9 cellular contexts compared by ENCODE assay signal in the genomic region with DNA sequence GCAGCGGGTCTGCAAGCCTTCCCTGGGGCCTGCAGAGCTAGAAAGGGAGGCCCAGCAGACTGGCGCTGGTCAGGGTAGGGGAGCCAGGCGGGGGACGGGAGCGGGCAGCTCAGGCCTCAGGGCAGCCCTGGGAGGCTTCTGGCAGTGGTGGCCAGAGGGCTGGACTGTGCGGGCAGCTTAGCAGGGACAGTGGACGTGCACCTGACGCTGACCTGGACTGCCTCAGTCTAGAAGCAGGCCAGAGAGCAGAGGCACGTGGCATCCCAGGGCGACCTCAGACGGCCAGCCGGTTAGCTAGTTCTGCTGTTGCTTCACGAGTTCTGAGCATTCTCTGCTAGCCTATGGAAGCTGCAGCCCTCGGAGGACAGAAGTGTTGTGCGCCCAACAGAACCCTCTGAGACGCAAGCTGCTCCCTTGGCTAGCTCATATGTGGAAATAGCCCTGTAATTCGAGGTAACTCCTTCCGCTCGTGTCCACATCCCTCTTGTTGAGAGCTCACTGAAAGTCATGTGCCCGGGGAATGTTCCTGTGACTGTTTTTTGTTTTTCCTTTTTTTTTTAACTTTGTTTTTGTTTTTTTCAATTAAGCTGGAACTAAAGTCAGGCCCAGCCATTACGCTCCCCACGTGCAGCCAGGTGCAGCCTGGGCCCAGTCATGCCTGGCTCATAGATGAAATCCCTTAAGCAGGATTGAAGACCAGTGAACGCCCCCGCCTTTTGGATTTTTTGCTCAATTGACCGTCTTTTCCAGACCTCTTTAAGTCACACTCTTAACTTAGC. TPM values are rescaled to one million over a fixed set of nuclear protein-coding genes. Genes with fewer than 3 reads are reported as not detected.
DNase-seq lines count a peak whose midpoint lies in the region; ATAC-seq and TF ChIP-seq lines count a peak whose summit lies in the region.
"Had no signal": no experiment of that assay in that cellular context is flagged by ENCODE, and none has a peak within 500 bp of the region (broad histone marks: within the 10 kb centered on the region; RNA-seq: fewer than 3 reads in every experiment).

No MANE protein-coding gene starts in this region.

- H3K27me3 ChIP-seq in RWPE2 (ENCODE audit: insufficient read depth, poor library complexity, severe bottlenecking) (no peaks in the 10 kb centered on the region), esophagus muscularis mucosa (no peaks in the 10 kb centered on the region), gastrocnemius medialis (no peaks in the 10 kb centered on the region)

- no peak for TF ChIP-seq CTCF in RWPE2 (IDR thresholded peaks at IDR 0.05; ENCODE audit: poor library complexity, severe bottlenecking)
- TF ChIP-seq CTCF in esophagus muscularis mucosa (IDR thresholded peaks at IDR 0.05): no peak
- no peak for TF ChIP-seq CTCF in gastrocnemius medialis (IDR thresholded peaks at IDR 0.05 in 4 of 5, conservative IDR thresholded peaks at IDR 0.05 in 1 of 5)

- in situ Hi-C loops in gastrocnemius medialis (cut with MboI; ENCODE audit: low sequenced_read_pairs in 4 of 4): no loop called here

- TF ChIP-seq EP300 in esophagus muscularis mucosa (IDR thresholded peaks at IDR 0.05): no peak

- DNase-seq in RWPE2 (ENCODE audit: low spot score) (no peak), esophagus muscularis mucosa (ENCODE audit: extremely low spot score) (no peak), gastrocnemius medialis (peak; percentile 76 to 87), sciatic nerve (ENCODE audit: low spot score) (no peak)
- no peak for DNase-seq in NK-92 treated with Interleukin-12 subunit alpha and Interleukin-12 subunit beta, amount 100 ng/mL, for 24 hours (lab: John Stamatoyannopoulos, UW)

- ATAC-seq in GM18505 (IDR thresholded peaks at IDR 0.05; ENCODE audit: unreplicated experiment): no peak
- no peak for ATAC-seq in RWPE2 (ENCODE audit: low read depth)
- ATAC-seq in gastrocnemius medialis: peak in 1 of 2 donors; percentile 4
- no peak for ATAC-seq in sciatic nerve
- no peak for ATAC-seq in HG03342 (IDR thresholded peaks at IDR 0.05; ENCODE audit: unreplicated experiment)
- no peak for ATAC-seq in GM21529 (IDR thresholded peaks at IDR 0.05; ENCODE audit: unreplicated experiment)

- H3K27ac ChIP-seq in RWPE2 (ENCODE audit: poor library complexity, severe bottlenecking): peak overlapping the region; percentile 86
- H3K27ac ChIP-seq in esophagus muscularis mucosa (replicated peaks in 1 of 4): peak overlapping the region; percentile 97 to 100 (median 100)
- H3K27ac ChIP-seq in gastrocnemius medialis: peak overlapping the region; percentile 92 to 99 (median 98)
- H3K27ac ChIP-seq: KMS-11 had no signal

- H3K4me3 ChIP-seq in RWPE2 (ENCODE audit: severe bottlenecking) (no peak overlapping the region), esophagus muscularis mucosa (no peak overlapping the region), gastrocnemius medialis (peak overlapping the region in 2 of 4 donors; percentile 68 to 69)

- 69% methylated on average over 21 of the region's 25 CpGs for WGBS in esophagus muscularis mucosa

- TF ChIP-seq POLR2A in GM18505 (IDR thresholded peaks at IDR 0.05; ENCODE audit: borderline replicate concordance, extremely low read depth, insufficient read depth, insufficient read length): peak; percentile 43
- TF ChIP-seq POLR2A in esophagus muscularis mucosa (IDR thresholded peaks at IDR 0.05; ENCODE audit: low read depth): no peak
- peak; percentile 33 to 54 for TF ChIP-seq POLR2A in gastrocnemius medialis (IDR thresholded peaks at IDR 0.05)

- intact Hi-C loops in esophagus muscularis mucosa (cut with DNase I) (no loop called here), gastrocnemius medialis (cut with DNase I; ENCODE audit: low total_unique reads) (loop anchor here (2.0 to 10.0 kb wide), 2 partner anchors 81 to 479 kb away; a partner anchor contains a TSS), sciatic nerve (cut with DNase I) (no loop called here)

- no peaks in the 10 kb centered on the region for H3K9me3 ChIP-seq in RWPE2 (ENCODE audit: severe bottlenecking)
- no peaks in the 10 kb centered on the region for H3K9me3 ChIP-seq in esophagus muscularis mucosa
- no peaks in the 10 kb centered on the region for H3K9me3 ChIP-seq in gastrocnemius medialis

- H3K4me1 ChIP-seq in RWPE2 (ENCODE audit: insufficient read depth, poor library complexity, severe bottlenecking) (peaks cover 4% of the 10 kb centered on the region), esophagus muscularis mucosa (peaks cover 65 to 84% (median 74%) of the 10 kb centered on the region in 4 donors), gastrocnemius medialis (peaks cover 59 to 68% of the 10 kb centered on the region in 2 donors)

- H3K36me3 ChIP-seq in RWPE2 (ENCODE audit: low read depth) (peaks cover 52% of the 10 kb centered on the region), esophagus muscularis mucosa (peaks cover 34 to 59% (median 57%) of the 10 kb centered on the region in 4 donors), gastrocnemius medialis (peaks cover 0 to 51% of the 10 kb centered on the region in 2 donors)

RNA-seq across cellular contexts. Expression of a gene that starts 1.9 kb away (rescaled TPM):
- total RNA-seq in esophagus muscularis mucosa (10 to 100 TPM; 24.9 to 58.9 (median 43.6) TPM), gastrocnemius medialis (10 to 100 TPM; 18.7 to 36.7 (median 28.7) TPM), sciatic nerve (21.4 TPM)

RNA-seq across cellular contexts. Expression of a gene that starts 4.3 kb away (rescaled TPM):
- 100 to 1,000 TPM; 236 to 601 (median 429) TPM for total RNA-seq in esophagus muscularis mucosa
- total RNA-seq in gastrocnemius medialis: 100 to 1,000 TPM; 274 to 578 (median 418) TPM
- total RNA-seq in sciatic nerve: 550 TPM

RNA-seq across cellular contexts. Expression of a gene that starts 12.2 kb away (rescaled TPM):
- total RNA-seq in esophagus muscularis mucosa: not detected
- total RNA-seq in gastrocnemius medialis: not detected
- total RNA-seq in sciatic nerve: not detected

RNA-seq across cellular contexts. Expression of a gene that starts 25.1 kb away (rescaled TPM):
- total RNA-seq in esophagus muscularis mucosa (10 to 100 TPM; 20.3 to 72.2 (median 31.8) TPM), gastrocnemius medialis (100 to 1,000 TPM in 2 of 4 donors, 10 to 100 TPM in 2; 34.9 to 117 (median 86.3) TPM), sciatic nerve (117 TPM)

RNA-seq across cellular contexts. Expression of a gene that starts 31.9 kb away (rescaled TPM):
- total RNA-seq in esophagus muscularis mucosa (100 to 1,000 TPM in 2 of 4 donors, 10 to 100 TPM in 2; 77.5 to 140 (median 109) TPM), gastrocnemius medialis (100 to 1,000 TPM; 189 to 442 (median 273) TPM), sciatic nerve (90.9 TPM)

Comparison
In these comparisons a context has a peak if more than half of its experiments do, and no peak if none do; other contexts are left out.
1. DNase-seq: peak in gastrocnemius medialis (2 of 2); none in RWPE2 (single experiment), esophagus muscularis mucosa (single experiment), sciatic nerve (single experiment) and NK-92 treated with Interleukin-12 subunit alpha and Interleukin-12 subunit beta, amount 100 ng/mL, for 24 hours (single experiment).
2. Peak in every context shown above with its lines, with median percentiles within 50 percentile points of each other: H3K27ac ChIP-seq.